In the genomic region with DNA sequence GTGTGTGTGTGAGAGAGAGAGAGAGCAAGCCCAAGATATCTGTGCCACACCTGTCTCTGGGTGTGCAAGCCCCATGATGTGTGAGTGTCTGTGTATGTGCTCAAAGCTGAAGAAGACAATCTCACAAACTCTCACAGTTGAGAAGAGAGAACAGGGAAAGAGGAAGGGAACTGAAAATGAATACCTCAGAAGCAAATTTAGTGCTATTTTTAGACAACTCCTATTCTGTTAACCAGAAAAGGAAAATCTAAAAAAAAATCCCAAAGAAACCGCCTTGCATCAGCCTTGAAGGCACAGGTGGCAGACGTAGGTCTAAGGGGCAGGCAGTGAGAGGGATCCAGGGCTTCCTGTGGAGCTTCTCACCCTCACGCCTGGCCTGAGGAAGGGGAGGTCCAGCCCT, we compare ENCODE assay signal across 16 cellular contexts. TPM values are rescaled to one million over a fixed set of nuclear protein-coding genes. Genes with fewer than 3 reads are reported as not detected.
"Had no signal": no experiment of that assay in that cellular context is flagged by ENCODE, and none has a peak within 500 bp of the region (broad histone marks: within the 10 kb centered on the region; RNA-seq: fewer than 3 reads in every experiment).

No MANE protein-coding gene starts in this region.

- H3K79me2 ChIP-seq: hepatocyte had no signal

- DNase-seq: activated CD4-positive, alpha-beta T cell treated with anti-CD3 and anti-CD28 coated beads, Interleukin-2, amount 50 U/mL, for 1 hour; activated naive CD4-positive, alpha-beta T cell; activated naive CD8-positive, alpha-beta T cell treated with anti-CD3 and anti-CD28 coated beads, Interleukin-2, amount 10 ng/mL, durations not matched to agents 7 days and 5 days; brain microvascular endothelial cell; left lung; naive thymus-derived CD8-positive, alpha-beta T cell; uterus had no signal

- H3K9me3 ChIP-seq: esophagus muscularis mucosa, left lung, tibial nerve, uterus had no signal

- FAIRE-seq: keratinocyte had no signal

- H3K36me3 ChIP-seq: brain microvascular endothelial cell, esophagus muscularis mucosa, left lung, tibial nerve, uterus had no signal

- H3K27ac ChIP-seq: brain microvascular endothelial cell, coronary artery, esophagus muscularis mucosa, hepatocyte, left lung, tibial nerve, uterus had no signal

- H3K9me3 Mint-ChIP-seq: activated naive CD8-positive, alpha-beta T cell treated with anti-CD3 and anti-CD28 coated beads, Interleukin-2, amount 10 ng/mL, durations not matched to agents 7 days and 5 days; central memory CD8-positive, alpha-beta T cell; stimulated activated effector memory CD8-positive, alpha-beta T cell treated with anti-CD3 and anti-CD28 coated beads, Interleukin-12 subunit alpha, Interleukin-12 subunit beta, amount 100 ng/mL, for 72 hours had no signal

- H3K27me3 ChIP-seq: brain microvascular endothelial cell, tibial nerve, uterus had no signal

- H3K4me3 Mint-ChIP-seq: activated naive CD8-positive, alpha-beta T cell treated with anti-CD3 and anti-CD28 coated beads, Interleukin-2, amount 10 ng/mL, durations not matched to agents 7 days and 5 days; central memory CD8-positive, alpha-beta T cell; naive thymus-derived CD8-positive, alpha-beta T cell; stimulated activated effector memory CD8-positive, alpha-beta T cell treated with anti-CD3 and anti-CD28 coated beads, Interleukin-12 subunit alpha, Interleukin-12 subunit beta, amount 100 ng/mL, for 72 hours had no signal

- H3K27ac Mint-ChIP-seq: activated naive CD8-positive, alpha-beta T cell treated with anti-CD3 and anti-CD28 coated beads, Interleukin-2, amount 10 ng/mL, durations not matched to agents 7 days and 5 days; stimulated activated effector memory CD8-positive, alpha-beta T cell treated with anti-CD3 and anti-CD28 coated beads, Interleukin-12 subunit alpha, Interleukin-12 subunit beta, amount 100 ng/mL, for 72 hours had no signal

- H3K4me2 ChIP-seq: hepatocyte had no signal

- H3K4me1 Mint-ChIP-seq: central memory CD8-positive, alpha-beta T cell had no signal

- ATAC-seq: activated CD4-positive, CD25-positive, alpha-beta regulatory T cell treated with anti-CD3 and anti-CD28 coated beads, Interleukin-2, amount 50 U/mL, for 24 hours; left lung; naive thymus-derived CD8-positive, alpha-beta T cell; stimulated activated effector memory CD8-positive, alpha-beta T cell treated with anti-CD3 and anti-CD28 coated beads, Interleukin-12 subunit alpha, Interleukin-12 subunit beta, amount 100 ng/mL, for 72 hours had no signal

- H3K4me3 ChIP-seq: coronary artery, esophagus muscularis mucosa, hepatocyte, left lung, tibial nerve, uterus had no signal

- H3K4me1 ChIP-seq: esophagus muscularis mucosa, left lung, tibial nerve, uterus had no signal

- H2AFZ ChIP-seq: hepatocyte had no signal

RNA-seq across cellular contexts. Expression of a gene that starts 47.8 kb away (rescaled TPM):
- total RNA-seq: activated CD8-positive, alpha-beta memory T cell treated with anti-CD3 and anti-CD28 coated beads for 36 hours; activated naive CD8-positive, alpha-beta T cell treated with anti-CD3 and anti-CD28 coated beads, Interleukin-2, amount 10 ng/mL, durations not matched to agents 7 days and 5 days; naive thymus-derived CD8-positive, alpha-beta T cell had no signal
- polyA plus RNA-seq: keratinocyte; naive thymus-derived CD8-positive, alpha-beta T cell had no signal
